18 cellular contexts compared by ENCODE assay signal in the genomic region with DNA sequence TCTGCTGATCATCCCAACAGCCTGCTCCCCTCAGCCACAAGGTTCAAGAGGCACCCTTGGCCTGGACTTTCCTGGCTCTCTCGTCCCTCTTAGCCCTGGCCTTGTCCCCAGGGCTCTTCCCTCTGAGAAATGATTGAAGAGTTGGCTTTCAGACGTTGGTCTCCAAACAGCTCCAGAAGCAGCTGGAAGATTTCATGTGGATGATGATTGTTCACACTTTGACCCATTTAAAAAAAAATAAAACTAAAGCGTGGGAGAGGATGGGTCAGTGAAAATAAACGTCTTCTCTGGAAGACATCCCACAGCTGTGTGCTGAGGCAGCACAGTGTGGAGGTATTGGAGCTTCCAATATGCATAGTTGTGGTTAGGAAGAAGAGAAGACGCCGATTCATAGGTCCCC. TPM values are rescaled to one million over a fixed set of nuclear protein-coding genes. Genes with fewer than 3 reads are reported as not detected.
A peak's percentile ranks its signal among the peaks of the same experiment; 100 is the strongest.
DNase-seq lines count a peak whose midpoint lies in the region; ATAC-seq, FAIRE-seq and TF ChIP-seq lines count a peak whose summit lies in the region.
"Had no signal": no experiment of that assay in that cellular context is flagged by ENCODE, and none has a peak within 500 bp of the region (broad histone marks: within the 10 kb centered on the region; RNA-seq: fewer than 3 reads in every experiment).

No MANE protein-coding gene starts in this region.

- no peak overlapping the region for H3K4me3 ChIP-seq in fibroblast of lung (replicated peaks in 1 of 4; ENCODE audit: control extremely low read depth in 1 of 4, insufficient read depth in 1 of 4, low read depth in 3 of 4, low read length in 4 of 4)
- H3K4me3 ChIP-seq in mesenchymal stem cell (ENCODE audit: insufficient read depth in 1 of 2, low read depth in 1 of 2, low read length in 2 of 2), result peak overlapping the region in 1 of 2 experiments; percentile 8
- H3K4me3 ChIP-seq: coronary artery, gastrocnemius medialis had no signal

- H3K9ac ChIP-seq in fibroblast of lung (ENCODE audit: insufficient read depth, low read length), result no peak overlapping the region
- H3K9ac ChIP-seq in mesenchymal stem cell (ENCODE audit: low read length), result peak overlapping the region; percentile 55

- no peak for TF ChIP-seq CTCF in fibroblast of lung (conservative IDR thresholded peaks at IDR 0.05 in 1 of 2, IDR thresholded peaks at IDR 0.05 in 1 of 2; ENCODE audit: low read depth in 1 of 2, low read length in 2 of 2)

- H3K4ac ChIP-seq in mesenchymal stem cell (ENCODE audit: low read depth in 1 of 2, low read length in 2 of 2), result no peak overlapping the region

- no peak overlapping the region for H3K14ac ChIP-seq in mesenchymal stem cell (ENCODE audit: low read length in 2 of 2)

- intact Hi-C loops in Right ventricle myocardium superior (cut with DNase I) (no loop called here), cardiac septum (cut with DNase I) (no loop called here)

- H3K23ac ChIP-seq in mesenchymal stem cell (ENCODE audit: low read length in 2 of 2), result no peak overlapping the region

- H4K8ac ChIP-seq in mesenchymal stem cell (ENCODE audit: low read length), result no peak overlapping the region

- no peaks in the 10 kb centered on the region for H4K20me1 ChIP-seq in fibroblast of lung (ENCODE audit: control insufficient read depth, extremely low read depth, insufficient read depth, low read length)

- no peak for FAIRE-seq in urothelium cell line (lab: Jason Lieb, UNC)
- no peak for FAIRE-seq in HTR-8/SVneo (lab: Jason Lieb, UNC)

- H3K4me1 ChIP-seq in fibroblast of lung (ENCODE audit: control insufficient read depth, extremely low read depth, insufficient read depth, low read length), result peaks cover 5% of the 10 kb centered on the region
- no peaks in the 10 kb centered on the region for H3K4me1 ChIP-seq in mesenchymal stem cell (ENCODE audit: control insufficient read depth, insufficient read depth, low read depth, low read length)

- H3K9me3 ChIP-seq in fibroblast of lung (ENCODE audit: control insufficient read depth, insufficient read depth, low read depth, low read length), result no peaks in the 10 kb centered on the region
- no peaks in the 10 kb centered on the region for H3K9me3 ChIP-seq in mesenchymal stem cell (ENCODE audit: control insufficient read depth, low read length)
- H3K9me3 ChIP-seq: gastrocnemius medialis had no signal

- H2AK5ac ChIP-seq in mesenchymal stem cell (ENCODE audit: low read length, severe bottlenecking), result no peak overlapping the region

- no peak overlapping the region for H4K91ac ChIP-seq in mesenchymal stem cell (ENCODE audit: low read length)

- no peak overlapping the region for H2BK15ac ChIP-seq in mesenchymal stem cell (ENCODE audit: low read depth, poor library complexity, severe bottlenecking)

- no peak overlapping the region for H2BK12ac ChIP-seq in mesenchymal stem cell (ENCODE audit: low read length in 2 of 2)

- peak; percentile 92 for ATAC-seq in Right ventricle myocardium superior (ENCODE audit: poor library complexity)
- ATAC-seq: activated CD8-positive, alpha-beta T cell treated with anti-CD3 and anti-CD28 coated beads for 36 hours; HCT116 had no signal

- H3K36me3 ChIP-seq in fibroblast of lung (ENCODE audit: control insufficient read depth, insufficient read depth, low read length) (no peaks in the 10 kb centered on the region), mesenchymal stem cell (ENCODE audit: control insufficient read depth in 1 of 2, insufficient read depth in 2 of 2, low read depth in 1 of 2, low read length in 2 of 2) (no peaks in the 10 kb centered on the region)
- H3K36me3 ChIP-seq: gastrocnemius medialis had no signal

- DNase-seq in Right ventricle myocardium superior, result peak; percentile 59
- DNase-seq in cardiac septum (ENCODE audit: low spot score), result no peak
- peak; percentile 84 to 95 for DNase-seq in fibroblast of lung (ENCODE audit: low read depth in 2 of 2)
- peak; percentile 79 for DNase-seq in mesenchymal stem cell
- peak; percentile 20 for DNase-seq in urothelium cell line (ENCODE audit: low spot score)
- DNase-seq in NOMO-1 treated with DMSO at 0.1 percent for 48 hours (lab: John Stamatoyannopoulos, UW; ENCODE audit: unreplicated experiment), result no peak
- DNase-seq in HTR-8/SVneo (ENCODE audit: insufficient read length, low spot score), result no peak
- DNase-seq in germinal center (ENCODE audit: low spot score), result no peak
- DNase-seq: activated CD8-positive, alpha-beta T cell treated with anti-CD3 and anti-CD28 coated beads for 36 hours; activated effector memory CD4-positive, alpha-beta T cell treated with anti-CD3 and anti-CD28 coated beads, Interleukin-2, amount 50 U/mL, for 16 hours; DMS 273 treated with DMSO at 0.1 percent for 48 hours; gastrocnemius medialis; NCI-H1105 treated with DMSO at 0.1 percent for 48 hours; NCI-H526; RPMI8226; T1000 had no signal

- H3K79me2 ChIP-seq in fibroblast of lung (ENCODE audit: control insufficient read depth, insufficient read depth, low read length), result no peaks in the 10 kb centered on the region

- no peak overlapping the region for H2BK5ac ChIP-seq in mesenchymal stem cell (ENCODE audit: low read depth, low read length, poor library complexity, severe bottlenecking)

- H2AFZ ChIP-seq in fibroblast of lung (ENCODE audit: low read length) (no peak overlapping the region), mesenchymal stem cell (ENCODE audit: low read depth, low read length) (no peak overlapping the region)

- H3K27me3 ChIP-seq in fibroblast of lung (ENCODE audit: control insufficient read depth, insufficient read depth, low read length), result no peaks in the 10 kb centered on the region
- no peaks in the 10 kb centered on the region for H3K27me3 ChIP-seq in mesenchymal stem cell (ENCODE audit: control insufficient read depth in 1 of 2, insufficient read depth in 1 of 2, low read length in 2 of 2)
- H3K27me3 ChIP-seq: gastrocnemius medialis had no signal

- no peak overlapping the region for H2BK120ac ChIP-seq in mesenchymal stem cell (ENCODE audit: low read depth, low read length)

- H3K4me2 ChIP-seq in fibroblast of lung (ENCODE audit: extremely low read depth, insufficient read depth, low read length), result peak overlapping the region; percentile 16
- H3K4me2 ChIP-seq in mesenchymal stem cell (ENCODE audit: low read length, poor library complexity, severe bottlenecking), result no peak overlapping the region

- H3K27ac ChIP-seq in fibroblast of lung (ENCODE audit: insufficient read depth, low read length) (peak overlapping the region; percentile 17), mesenchymal stem cell (ENCODE audit: low read length, poor library complexity, severe bottlenecking) (no peak overlapping the region)
- H3K27ac ChIP-seq: coronary artery, gastrocnemius medialis had no signal

- H3K79me1 ChIP-seq in mesenchymal stem cell (replicated peaks; ENCODE audit: low read length, poor library complexity, severe bottlenecking), result no peaks in the 10 kb centered on the region

- H3K18ac ChIP-seq in mesenchymal stem cell (ENCODE audit: low read depth in 1 of 2, low read length in 2 of 2), result no peak overlapping the region

- WGBS in mesenchymal stem cell, result 35% methylated on average over 4 of the region's 6 CpGs

RNA-seq across cellular contexts. Expression of a gene that starts 54.7 kb away (rescaled TPM):
- total RNA-seq in Right ventricle myocardium superior, result 9.7 TPM
- 26.1 TPM for total RNA-seq in cardiac septum
- total RNA-seq in fibroblast of lung, result 220 and 302 TPM in 2 replicates
- polyA plus RNA-seq in fibroblast of lung, result 290 and 335 TPM in 2 replicates
- polyA plus RNA-seq in fibroblast of lung (2012), result 236 and 265 TPM in 2 replicates
- polyA minus RNA-seq in fibroblast of lung (ENCODE audit: low replicate concordance), result 308 and 372 TPM in 2 replicates
- polyA plus RNA-seq in mesenchymal stem cell (2013, experiment 1 of 2), result 237 TPM
- 227 TPM for polyA plus RNA-seq in mesenchymal stem cell (2013, experiment 2 of 2)
- total RNA-seq: activated CD8-positive, alpha-beta T cell treated with anti-CD3 and anti-CD28 coated beads for 36 hours had no signal

Comparison
In these comparisons a context has a peak if more than half of its experiments do, and no peak if none do; other contexts are left out.
1. DNase-seq: peak in Right ventricle myocardium superior (single experiment), fibroblast of lung (2 of 2), mesenchymal stem cell (single experiment) and urothelium cell line (single experiment); none in cardiac septum (single experiment), NOMO-1 treated with DMSO at 0.1 percent for 48 hours (single experiment), HTR-8/SVneo (single experiment) and germinal center (single experiment).